In the genomic region with DNA sequence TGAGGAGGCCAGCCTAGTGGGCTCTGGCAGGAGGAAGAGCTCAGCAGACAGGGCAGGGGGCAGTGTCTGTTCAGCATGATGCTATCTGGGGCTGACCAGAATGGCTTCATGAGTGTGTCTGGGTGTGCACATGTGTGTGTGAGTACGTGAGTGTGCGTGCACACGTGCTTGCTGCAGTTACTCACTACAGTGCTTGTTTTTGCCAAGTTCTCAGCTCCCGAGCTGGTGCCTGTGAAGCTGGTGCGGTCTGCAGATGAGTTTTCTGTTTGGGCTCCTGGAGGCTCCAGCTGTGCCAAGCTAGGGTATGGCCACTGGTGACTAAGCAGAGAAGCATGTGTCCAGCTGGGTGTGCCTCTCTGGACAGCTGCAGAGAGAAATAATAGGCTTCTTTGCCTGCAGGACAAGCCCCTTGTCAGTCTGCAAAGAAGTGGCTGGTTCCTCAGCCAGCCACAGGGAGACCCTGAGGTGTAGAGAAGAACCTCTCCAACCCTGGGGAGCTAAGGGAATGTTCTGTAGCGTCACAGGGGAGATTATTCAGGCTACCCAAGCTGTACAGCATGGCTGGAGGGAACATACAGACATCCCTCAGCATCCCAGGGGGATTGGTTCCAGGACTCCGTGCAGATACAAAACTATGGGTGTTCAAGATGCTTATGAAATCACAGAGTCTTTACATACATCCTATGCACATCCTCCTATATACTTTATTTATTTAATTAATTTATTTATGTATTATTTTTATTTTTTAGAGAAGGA, we compare ENCODE assay signal across 9 cellular contexts. TPM values are rescaled to one million over a fixed set of nuclear protein-coding genes. Genes with fewer than 3 reads are reported as not detected.
DNase-seq lines count a peak whose midpoint lies in the region; ATAC-seq and TF ChIP-seq lines count a peak whose summit lies in the region.
"Had no signal": no experiment of that assay in that cellular context is flagged by ENCODE, and none has a peak within 500 bp of the region (broad histone marks: within the 10 kb centered on the region; RNA-seq: fewer than 3 reads in every experiment).

No MANE protein-coding gene starts in this region.

- H2AFZ ChIP-seq in GM23248 = no peak overlapping the region

- H3K4me2 ChIP-seq in GM23248 (ENCODE audit: unreplicated experiment) (peak overlapping the region; percentile 58), skeletal muscle satellite cell (ENCODE audit: low read length) (peak overlapping the region; percentile 71)

- ATAC-seq in heart right ventricle (peak in 6 of 8 donors; percentile 37 to 77 (median 42)), GM18868 (IDR thresholded peaks at IDR 0.05; ENCODE audit: unreplicated experiment) (no peak), HG03520 (IDR thresholded peaks at IDR 0.05; ENCODE audit: unreplicated experiment) (no peak), GM19452 (IDR thresholded peaks at IDR 0.05; ENCODE audit: unreplicated experiment) (no peak)

- intact Hi-C loops in heart right ventricle (cut with DNase I) = loop anchor here in 1 of 10 donors (5.0 kb wide), 1 partner anchor 62 kb away; no protein-coding TSS in a partner anchor
- intact Hi-C loops in colonic mucosa (cut with DNase I) = no loop called here

- no peaks in the 10 kb centered on the region for H3K9me2 ChIP-seq in GM23248 (ENCODE audit: insufficient read depth)

- H4K20me1 ChIP-seq in GM23248 (ENCODE audit: insufficient read depth) = no peaks in the 10 kb centered on the region

- peaks cover 62% of the 10 kb centered on the region for H3K4me1 ChIP-seq in GM23248 (ENCODE audit: insufficient read depth)
- peaks cover 47% of the 10 kb centered on the region for H3K4me1 ChIP-seq in adipocyte (ENCODE audit: control insufficient read depth, insufficient read depth, low read length)
- H3K4me1 ChIP-seq in heart right ventricle = peaks cover under 1 to 46% (median 38%) of the 10 kb centered on the region in 9 donors
- H3K4me1 ChIP-seq in skeletal muscle satellite cell (ENCODE audit: control insufficient read depth, insufficient read depth, low read length) = peaks cover 73% of the 10 kb centered on the region
- no peaks in the 10 kb centered on the region for H3K4me1 ChIP-seq in colonic mucosa

- TF ChIP-seq CTCF in heart right ventricle (IDR thresholded peaks at IDR 0.05) (no peak), colonic mucosa (IDR thresholded peaks at IDR 0.05) (no peak)

- H3K27me3 ChIP-seq in GM23248 (replicated peaks; ENCODE audit: insufficient read depth) = no peaks in the 10 kb centered on the region
- no peaks in the 10 kb centered on the region for H3K27me3 ChIP-seq in adipocyte (replicated peaks; ENCODE audit: control insufficient read depth, insufficient read depth, low read length)
- H3K27me3 ChIP-seq in heart right ventricle = no peaks in the 10 kb centered on the region
- H3K27me3 ChIP-seq in skeletal muscle satellite cell (ENCODE audit: control insufficient read depth, insufficient read depth, low read length) = no peaks in the 10 kb centered on the region
- no peaks in the 10 kb centered on the region for H3K27me3 ChIP-seq in colonic mucosa
- H3K27me3 ChIP-seq: Peyer's patch had no signal

- H3K9ac ChIP-seq in GM23248 (peak overlapping the region; percentile 63), adipocyte (ENCODE audit: low read length) (peak overlapping the region; percentile 52), skeletal muscle satellite cell (ENCODE audit: low read depth, low read length) (peak overlapping the region; percentile 54), colonic mucosa (ENCODE audit: low read depth in 2 of 2, low read length in 2 of 2) (no peak overlapping the region)

- DNase-seq in GM23248 (peak; percentile 97), adipocyte (ENCODE audit: low read depth) (peak; percentile 93), heart right ventricle (peak in 1 of 2 donors; percentile 24), colonic mucosa (no peak)

- in situ Hi-C loops in GM23248 (cut with MboI) = no loop called here

- 0 to 2% methylated on average over 7 of the region's 7 CpGs for WGBS in GM23248 (ENCODE audit: low coverage in 1 of 2, low lambda C conversion rate in 2 of 2, missing lambda C conversion rate in 2 of 2), 2 experiments
- WGBS in heart right ventricle, 2 donors = 67 to 73% methylated on average over 7 of the region's 7 CpGs

- peaks cover 45% of the 10 kb centered on the region for H3F3A ChIP-seq in GM23248 (ENCODE audit: insufficient read depth)

- H3K4me3 ChIP-seq in GM23248 (peak overlapping the region; percentile 11; the same call in 1 of the 2 replicates), adipocyte (ENCODE audit: low read length) (peak overlapping the region; percentile 42), heart right ventricle (no peak overlapping the region), skeletal muscle satellite cell (ENCODE audit: low read length) (peak overlapping the region; percentile 10), colonic mucosa (no peak overlapping the region)
- H3K4me3 ChIP-seq: Peyer's patch had no signal

- no peaks in the 10 kb centered on the region for H3K36me3 ChIP-seq in GM23248 (ENCODE audit: low read depth)
- no peaks in the 10 kb centered on the region for H3K36me3 ChIP-seq in adipocyte (ENCODE audit: control insufficient read depth, insufficient read depth, low read length, severe bottlenecking)
- no peaks in the 10 kb centered on the region for H3K36me3 ChIP-seq in heart right ventricle
- H3K36me3 ChIP-seq in skeletal muscle satellite cell (ENCODE audit: insufficient read depth, low read length) = no peaks in the 10 kb centered on the region
- no peaks in the 10 kb centered on the region for H3K36me3 ChIP-seq in colonic mucosa
- H3K36me3 ChIP-seq: Peyer's patch had no signal

- H3K9me3 ChIP-seq in GM23248 (ENCODE audit: low read depth) = no peaks in the 10 kb centered on the region
- H3K9me3 ChIP-seq in adipocyte (ENCODE audit: control insufficient read depth, low read length) = no peaks in the 10 kb centered on the region
- H3K9me3 ChIP-seq in heart right ventricle = no peaks in the 10 kb centered on the region
- no peaks in the 10 kb centered on the region for H3K9me3 ChIP-seq in skeletal muscle satellite cell (replicated peaks; ENCODE audit: low read length)
- H3K9me3 ChIP-seq in colonic mucosa = no peaks in the 10 kb centered on the region
- H3K9me3 ChIP-seq: Peyer's patch had no signal

- H3K27ac ChIP-seq in GM23248 (peak overlapping the region; percentile 94), heart right ventricle (peak overlapping the region in 3 of 10 donors; percentile 31 to 53 (median 47)), colonic mucosa (no peak overlapping the region)

- no peaks in the 10 kb centered on the region for H3K79me2 ChIP-seq in GM23248 (ENCODE audit: insufficient read depth)

RNA-seq across cellular contexts. Expression of a gene that starts 40.2 kb away (rescaled TPM):
- total RNA-seq in GM23248 (2014; rRNA removed; shearing (Covaris generic)) = 6.1 and 7.6 TPM in 2 replicates
- polyA plus RNA-seq in GM23248 (2016; fragmentation: Nextera tagmentation; extraction: Ambion mirVana) (12.1 and 14.0 TPM in 2 replicates), heart right ventricle (10 to 100 TPM in 1 of 2 donors, 1 to 10 TPM in 1; 5.9 to 25.3 TPM)
- total RNA-seq in heart right ventricle (10 to 100 TPM; 13.2 to 31.3 (median 22.4) TPM), colonic mucosa (1 to 10 TPM; 3.2 to 3.9 TPM)
- total RNA-seq in skeletal muscle satellite cell (2012; rRNA removed) = 4.1 and 7.0 TPM in 2 replicates

RNA-seq across cellular contexts. Expression of a gene that starts 57.4 kb away (rescaled TPM):
- 167 and 192 TPM in 2 replicates for total RNA-seq in GM23248 (2014; rRNA removed; shearing (Covaris generic))
- 122 and 135 TPM in 2 replicates for polyA plus RNA-seq in GM23248 (2016; fragmentation: Nextera tagmentation; extraction: Ambion mirVana)
- 10 to 100 TPM; 11.3 to 39.5 (median 21.7) TPM for total RNA-seq in heart right ventricle
- polyA plus RNA-seq in heart right ventricle = 10 to 100 TPM; 17.5 to 69.9 TPM
- total RNA-seq in skeletal muscle satellite cell (2012; rRNA removed) = 31.2 and 33.6 TPM in 2 replicates
- total RNA-seq in colonic mucosa = 1 to 10 TPM; 1.7 to 8.8 TPM

Comparison
In these comparisons a context has a peak if more than half of its experiments do, and no peak if none do; other contexts are left out.
1. H3K4me3 ChIP-seq: peak in GM23248 (single experiment), adipocyte (single experiment) and skeletal muscle satellite cell (single experiment); none in heart right ventricle (0 of 10) and colonic mucosa (single experiment).
2. H3K9ac ChIP-seq: peak in GM23248 (single experiment), adipocyte (single experiment) and skeletal muscle satellite cell (single experiment); none in colonic mucosa (0 of 2).
3. ATAC-seq: peak in heart right ventricle (6 of 8); none in GM18868 (single experiment), HG03520 (single experiment) and GM19452 (single experiment).